ENCODE assay signal across 20 cellular contexts in genomic region chr7:107405559-107405958, GRCh38.
DNase-seq lines count a peak whose midpoint lies in the region; ATAC-seq, FAIRE-seq and TF ChIP-seq lines count a peak whose summit lies in the region.
"Had no signal": no experiment of that assay in that cellular context is flagged by ENCODE, and none has a peak within 500 bp of the region (broad histone marks: within the 10 kb centered on the region; RNA-seq: fewer than 3 reads in every experiment).

No MANE protein-coding gene starts in this region.

- CTCF ChIA-PET in PC-9 (lab: Charles Lee), result interaction anchor here (0.6 kb wide), 2 partner anchors 76 to 463 kb away, joined by 3 read pairs; no protein-coding TSS in a partner anchor

- H3K4ac ChIP-seq in mesendoderm (ENCODE audit: low read depth, low read length), result peak overlapping the region; percentile 81

- intact Hi-C loops in PC-9 (cut with micrococcal nuclease; ENCODE audit: unreplicated experiment), result no loop called here

- H3K4me3 ChIP-seq in HUES48 (ENCODE audit: low read depth, low read length) (no peak overlapping the region), PC-9 (no peak overlapping the region; the same call in 1 of the 2 replicates), bronchial epithelial cell (ENCODE audit: low read depth, low read length) (no peak overlapping the region), mesendoderm (ENCODE audit: low read length) (no peak overlapping the region)
- H3K4me3 ChIP-seq: HAP-1, SK-N-MC had no signal

- H3K27ac ChIP-seq in HUES48 (ENCODE audit: low read depth, low read length) (peak overlapping the region; percentile 36), PC-9 (peak overlapping the region; percentile 93), mesendoderm (ENCODE audit: low read depth, low read length) (no peak overlapping the region)
- H3K27ac ChIP-seq: HL-60, SK-N-MC had no signal

- no peaks in the 10 kb centered on the region for H3K9me3 ChIP-seq in HUES48 (ENCODE audit: control insufficient read depth, insufficient read depth, low read length)
- no peaks in the 10 kb centered on the region for H3K9me3 ChIP-seq in PC-9 (ENCODE audit: insufficient read depth, low read depth)
- H3K9me3 ChIP-seq: HAP-1 had no signal

- H2AK5ac ChIP-seq in mesendoderm (ENCODE audit: low read length), result no peak overlapping the region

- peak overlapping the region; percentile 69 for H3K4me2 ChIP-seq in PC-9
- no peak overlapping the region for H3K4me2 ChIP-seq in mesendoderm (ENCODE audit: low read length)

- H2BK5ac ChIP-seq in mesendoderm (ENCODE audit: low read length), result no peak overlapping the region

- ATAC-seq in GM19023 (IDR thresholded peaks at IDR 0.05; ENCODE audit: unreplicated experiment), result no peak
- ATAC-seq: Panc1 had no signal

- FAIRE-seq in bronchial epithelial cell (lab: Jason Lieb, UNC) (no peak), frontal cortex (lab: Jason Lieb, UNC) (no peak)
- FAIRE-seq: HTR-8/SVneo had no signal

- H2BK15ac ChIP-seq in mesendoderm (replicated peaks; ENCODE audit: low read depth), result no peak overlapping the region

- H3K9ac ChIP-seq in HUES48 (ENCODE audit: low read depth, low read length), result no peak overlapping the region
- H3K9ac ChIP-seq in mesendoderm (ENCODE audit: low read length), result no peak overlapping the region

- H3K23ac ChIP-seq in mesendoderm (ENCODE audit: low read length), result no peak overlapping the region

- no peaks in the 10 kb centered on the region for H3K27me3 ChIP-seq in HUES48 (ENCODE audit: control insufficient read depth, insufficient read depth, low read length)
- H3K27me3 ChIP-seq in PC-9 (ENCODE audit: insufficient read depth, low read depth), result no peaks in the 10 kb centered on the region
- no peaks in the 10 kb centered on the region for H3K27me3 ChIP-seq in bronchial epithelial cell (ENCODE audit: control insufficient read depth, insufficient read depth, low read length)
- H3K27me3 ChIP-seq in mesendoderm (ENCODE audit: insufficient read depth, low read length, poor library complexity), result no peaks in the 10 kb centered on the region

- H3K9me2 ChIP-seq in PC-9 (ENCODE audit: insufficient read depth), result no peaks in the 10 kb centered on the region

- H4K8ac ChIP-seq in mesendoderm (ENCODE audit: low read depth, low read length), result no peak overlapping the region

- no peaks in the 10 kb centered on the region for H3K36me3 ChIP-seq in HUES48 (ENCODE audit: control insufficient read depth, insufficient read depth, low read length)
- H3K36me3 ChIP-seq in PC-9 (ENCODE audit: low read depth), result 0 out of 2 replicates have a peak, but pooled peaks cover 4% of the 10 kb centered on the region
- H3K36me3 ChIP-seq in bronchial epithelial cell (ENCODE audit: control insufficient read depth, insufficient read depth, low read length), result no peaks in the 10 kb centered on the region
- H3K36me3 ChIP-seq in mesendoderm (ENCODE audit: control insufficient read depth, insufficient read depth, low read length), result no peaks in the 10 kb centered on the region
- H3K36me3 ChIP-seq: HAP-1 had no signal

- POLR2A ChIA-PET in PC-9 (lab: Charles Lee; ENCODE audit: unreplicated experiment), result interaction anchor here (0.7 kb wide), 1 partner anchor 64 kb away, joined by 3 read pairs; no protein-coding TSS in a partner anchor

- H3K79me1 ChIP-seq in mesendoderm (ENCODE audit: low read length), result no peaks in the 10 kb centered on the region

- H3F3A ChIP-seq in PC-9 (ENCODE audit: insufficient read depth, low read depth), result peaks cover 22% of the 10 kb centered on the region

- H3K18ac ChIP-seq in mesendoderm (ENCODE audit: low read length), result no peak overlapping the region

- no peak overlapping the region for H4K5ac ChIP-seq in mesendoderm (ENCODE audit: low read length)

- H2BK120ac ChIP-seq in mesendoderm (ENCODE audit: low read depth, low read length), result no peak overlapping the region

- peak; percentile 4 to 63 for DNase-seq in PC-9
- DNase-seq in bronchial epithelial cell (ENCODE audit: low read depth), result peak; percentile 69
- no peak for DNase-seq in mesendoderm
- no peak for DNase-seq in ureter (ENCODE audit: low spot score)
- DNase-seq in inferior parietal cortex (ENCODE audit: extremely low spot score), result no peak
- no peak for DNase-seq in frontal cortex (ENCODE audit: low spot score in 2 of 2)
- DNase-seq: AML-193, COR-L47, NCI-H1417 treated with DMSO at 0.1 percent for 48 hours, NCI-H2029 treated with DMSO at 0.1 percent for 48 hours, NCI-H2171 treated with DMSO at 0.1 percent for 48 hours, NCI-H446 treated with DMSO at 0.1 percent for 48 hours, Right ventricle myocardium superior had no signal

- H3K4me1 ChIP-seq in HUES48 (ENCODE audit: control insufficient read depth, insufficient read depth, low read length), result peaks cover 8% of the 10 kb centered on the region; the same call in 1 of the 2 replicates
- H3K4me1 ChIP-seq in PC-9 (replicated peaks; ENCODE audit: insufficient read depth), result peaks cover 31% of the 10 kb centered on the region
- H3K4me1 ChIP-seq in mesendoderm (ENCODE audit: control insufficient read depth, low read depth, low read length), result peaks cover 2% of the 10 kb centered on the region

- no peaks in the 10 kb centered on the region for H3K79me2 ChIP-seq in PC-9 (ENCODE audit: low read depth)
- no peaks in the 10 kb centered on the region for H3K79me2 ChIP-seq in mesendoderm (ENCODE audit: control insufficient read depth, insufficient read depth, low read length)

- no peak overlapping the region for H2AFZ ChIP-seq in PC-9

- H4K20me1 ChIP-seq in PC-9 (ENCODE audit: insufficient read depth), result no peaks in the 10 kb centered on the region

- BruUV-seq in PC-9 (replicated peaks; lab: Mats Ljungman, UMichigan), result no TSS peak

- no peak for TF ChIP-seq CTCF in PC-9 (conservative IDR thresholded peaks at IDR 0.05)
- TF ChIP-seq CTCF in bronchial epithelial cell (IDR thresholded peaks at IDR 0.05; ENCODE audit: insufficient read depth, low read length, severe bottlenecking), result no peak

- no peak overlapping the region for H3K56ac ChIP-seq in mesendoderm (ENCODE audit: low read length)

Comparison
In these comparisons a context has a peak if more than half of its experiments do, and no peak if none do; other contexts are left out.
1. DNase-seq: peak in PC-9 (2 of 2) and bronchial epithelial cell (single experiment); none in mesendoderm (single experiment), ureter (single experiment), inferior parietal cortex (single experiment) and frontal cortex (0 of 2).